Comparison of ENCODE assay signal across 7 cellular contexts in the genomic region with DNA sequence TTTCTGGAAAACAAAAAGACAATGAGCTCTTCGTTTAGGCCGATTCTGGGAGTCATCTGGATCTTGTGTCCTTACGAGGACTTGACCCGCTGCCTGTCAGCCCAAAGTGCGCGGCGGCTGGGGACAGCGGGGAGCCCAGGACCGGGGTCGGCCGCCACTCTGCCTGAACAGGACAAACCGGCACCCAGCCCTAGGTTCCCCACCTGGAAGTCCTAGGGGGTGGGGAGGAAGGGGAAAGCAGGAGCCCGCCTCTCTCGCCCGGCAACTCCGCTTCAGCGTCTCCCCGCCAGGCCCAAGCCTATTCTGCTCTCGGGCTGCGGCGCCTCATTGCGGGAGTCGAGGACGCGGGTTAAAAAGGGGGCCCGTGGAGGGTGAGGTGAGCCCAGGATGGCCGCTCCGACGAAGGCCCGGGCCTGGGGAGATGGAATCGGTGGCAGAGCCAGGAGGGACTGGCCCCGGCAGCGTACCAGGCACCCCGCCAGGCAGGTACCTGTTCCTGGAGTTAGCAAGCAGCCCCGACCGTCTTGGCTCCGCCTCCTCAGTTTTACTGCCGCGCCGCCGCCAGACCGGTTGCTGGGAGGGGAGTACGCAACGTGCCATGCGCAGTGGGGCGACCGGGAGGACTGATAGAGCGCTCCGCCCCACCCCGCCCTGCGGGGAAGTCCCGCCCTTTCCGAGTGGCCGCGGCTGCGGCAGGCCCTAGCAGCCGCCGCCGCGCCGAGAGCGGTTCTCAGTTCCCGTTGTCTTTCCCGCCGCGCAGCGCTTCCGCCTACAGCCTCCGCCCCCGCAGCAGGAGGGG.
DNase-seq lines count a peak whose midpoint lies in the region; ATAC-seq, FAIRE-seq and TF ChIP-seq lines count a peak whose summit lies in the region.

Gene STRADA, minus strand, starts transcription at position 549 of the 799 bp plus-strand sequence. CDS start 13,430 bp downstream, outside the sequence.

- peak; percentile 95 for FAIRE-seq in GM18507 (lab: Jason Lieb, UNC)

- H3K4me3 ChIP-seq in retinal pigment epithelial cell (ENCODE audit: low read length): peak within 1 kb of the TSS; percentile 73

- DNase-seq in GM18507 (ENCODE audit: extremely low spot score, insufficient read length, low read depth) (peak; percentile 92), NCI-H2029 treated with DMSO at 0.1 percent for 48 hours (lab: John Stamatoyannopoulos, UW) (peak; percentile 80), T-helper 9 cell (peak; percentile 98), astrocyte of the hippocampus (ENCODE audit: low read depth, low spot score) (peak; percentile 99), hippocampal formation (lab: John Stamatoyannopoulos, UW) (peak; percentile 95 to 96), retinal pigment epithelial cell (ENCODE audit: low read depth) (peak; percentile 89)

- peak; percentile 83 for ATAC-seq in HG02981 (IDR thresholded peaks at IDR 0.05; ENCODE audit: unreplicated experiment)

- no peak for TF ChIP-seq CTCF in retinal pigment epithelial cell (conservative IDR thresholded peaks at IDR 0.05; ENCODE audit: low read depth, low read length)

Comparison
In these comparisons a context has a peak if more than half of its experiments do, and no peak if none do; other contexts are left out.
1. Peak in every context shown above with its lines: DNase-seq, ATAC-seq and H3K4me3 ChIP-seq.